1 cellular context compared by ENCODE assay signal in the genomic region with DNA sequence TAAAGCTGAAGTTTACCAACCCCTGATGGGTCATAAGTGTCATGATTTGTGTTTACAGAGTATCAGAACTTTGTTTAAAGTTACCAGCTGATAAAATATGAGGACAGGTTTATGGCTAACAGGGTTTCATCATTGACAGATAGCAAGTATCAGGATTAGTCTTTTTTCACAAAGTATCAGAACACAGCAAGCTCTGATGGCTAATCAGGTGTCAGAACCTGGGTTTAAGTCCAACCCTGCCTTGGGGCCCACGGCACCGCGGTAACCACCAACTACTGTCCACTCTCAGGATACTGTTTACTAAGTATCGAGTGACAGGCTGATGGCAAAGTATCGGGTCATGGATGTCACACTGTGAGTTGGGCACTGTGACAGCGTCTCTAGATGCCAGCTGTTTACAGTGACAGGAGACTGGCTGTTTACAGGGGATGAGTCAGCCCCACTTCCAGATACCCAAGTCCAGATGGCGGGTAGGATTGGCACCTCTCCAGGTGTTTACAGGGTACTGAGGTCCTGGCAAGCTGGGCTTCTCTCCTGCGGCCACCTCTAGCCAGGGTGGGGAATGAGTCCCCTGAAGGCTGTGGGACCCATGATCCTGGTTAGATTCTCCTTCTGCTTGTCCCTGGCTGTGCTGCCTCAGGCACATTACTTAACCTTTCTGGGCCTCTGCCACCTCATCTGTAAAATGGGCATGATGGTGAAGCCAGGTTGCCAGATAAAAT.
A peak's percentile ranks its signal among the peaks of the same experiment; 100 is the strongest.
TF ChIP-seq lines count a peak whose summit lies in the region.

No MANE protein-coding gene starts in this region.

TF ChIP-seq in liver, 16 proteins besides CTCF, POLR2A, EP300 and RAD21 (continued from another document):
- TF ChIP-seq, protein P1, sequence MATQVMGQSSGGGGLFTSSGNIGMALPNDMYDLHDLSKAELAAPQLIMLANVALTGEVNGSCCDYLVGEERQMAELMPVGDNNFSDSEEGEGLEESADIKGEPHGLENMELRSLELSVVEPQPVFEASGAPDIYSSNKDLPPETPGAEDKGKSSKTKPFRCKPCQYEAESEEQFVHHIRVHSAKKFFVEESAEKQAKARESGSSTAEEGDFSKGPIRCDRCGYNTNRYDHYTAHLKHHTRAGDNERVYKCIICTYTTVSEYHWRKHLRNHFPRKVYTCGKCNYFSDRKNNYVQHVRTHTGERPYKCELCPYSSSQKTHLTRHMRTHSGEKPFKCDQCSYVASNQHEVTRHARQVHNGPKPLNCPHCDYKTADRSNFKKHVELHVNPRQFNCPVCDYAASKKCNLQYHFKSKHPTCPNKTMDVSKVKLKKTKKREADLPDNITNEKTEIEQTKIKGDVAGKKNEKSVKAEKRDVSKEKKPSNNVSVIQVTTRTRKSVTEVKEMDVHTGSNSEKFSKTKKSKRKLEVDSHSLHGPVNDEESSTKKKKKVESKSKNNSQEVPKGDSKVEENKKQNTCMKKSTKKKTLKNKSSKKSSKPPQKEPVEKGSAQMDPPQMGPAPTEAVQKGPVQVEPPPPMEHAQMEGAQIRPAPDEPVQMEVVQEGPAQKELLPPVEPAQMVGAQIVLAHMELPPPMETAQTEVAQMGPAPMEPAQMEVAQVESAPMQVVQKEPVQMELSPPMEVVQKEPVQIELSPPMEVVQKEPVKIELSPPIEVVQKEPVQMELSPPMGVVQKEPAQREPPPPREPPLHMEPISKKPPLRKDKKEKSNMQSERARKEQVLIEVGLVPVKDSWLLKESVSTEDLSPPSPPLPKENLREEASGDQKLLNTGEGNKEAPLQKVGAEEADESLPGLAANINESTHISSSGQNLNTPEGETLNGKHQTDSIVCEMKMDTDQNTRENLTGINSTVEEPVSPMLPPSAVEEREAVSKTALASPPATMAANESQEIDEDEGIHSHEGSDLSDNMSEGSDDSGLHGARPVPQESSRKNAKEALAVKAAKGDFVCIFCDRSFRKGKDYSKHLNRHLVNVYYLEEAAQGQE (IDR thresholded peaks at IDR 0.05), result peak; percentile 62
- TF ChIP-seq FOXA1 (IDR thresholded peaks at IDR 0.05) (peak; percentile 94), JUND (IDR thresholded peaks at IDR 0.05) (peak; percentile 97 to 99), YY1 (IDR thresholded peaks at IDR 0.05) (no peak), NR2F2 (IDR thresholded peaks at IDR 0.05) (peak; percentile 49), GABPA (IDR thresholded peaks at IDR 0.05 in 1 of 2, conservative IDR thresholded peaks at IDR 0.05 in 1 of 2) (peak in 1 of 2 donors; percentile 33), HNF4G (IDR thresholded peaks at IDR 0.05) (peak; percentile 6), FOXA2 (IDR thresholded peaks at IDR 0.05) (peak; percentile 97), TAF1 (conservative IDR thresholded peaks at IDR 0.05) (no peak), RXRA (IDR thresholded peaks at IDR 0.05) (peak; percentile 71 to 90), EGR1 (IDR thresholded peaks at IDR 0.05; ENCODE audit: low read depth in 2 of 2) (no peak), SP1 (IDR thresholded peaks at IDR 0.05) (peak; percentile 86), HNF4A (conservative IDR thresholded peaks at IDR 0.05) (peak; percentile 64 to 77)
- TF ChIP-seq, protein P2, sequence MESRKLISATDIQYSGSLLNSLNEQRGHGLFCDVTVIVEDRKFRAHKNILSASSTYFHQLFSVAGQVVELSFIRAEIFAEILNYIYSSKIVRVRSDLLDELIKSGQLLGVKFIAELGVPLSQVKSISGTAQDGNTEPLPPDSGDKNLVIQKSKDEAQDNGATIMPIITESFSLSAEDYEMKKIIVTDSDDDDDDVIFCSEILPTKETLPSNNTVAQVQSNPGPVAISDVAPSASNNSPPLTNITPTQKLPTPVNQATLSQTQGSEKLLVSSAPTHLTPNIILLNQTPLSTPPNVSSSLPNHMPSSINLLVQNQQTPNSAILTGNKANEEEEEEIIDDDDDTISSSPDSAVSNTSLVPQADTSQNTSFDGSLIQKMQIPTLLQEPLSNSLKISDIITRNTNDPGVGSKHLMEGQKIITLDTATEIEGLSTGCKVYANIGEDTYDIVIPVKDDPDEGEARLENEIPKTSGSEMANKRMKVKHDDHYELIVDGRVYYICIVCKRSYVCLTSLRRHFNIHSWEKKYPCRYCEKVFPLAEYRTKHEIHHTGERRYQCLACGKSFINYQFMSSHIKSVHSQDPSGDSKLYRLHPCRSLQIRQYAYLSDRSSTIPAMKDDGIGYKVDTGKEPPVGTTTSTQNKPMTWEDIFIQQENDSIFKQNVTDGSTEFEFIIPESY (IDR thresholded peaks at IDR 0.05), result peak; percentile 35
- TF ChIP-seq, protein P3, sequence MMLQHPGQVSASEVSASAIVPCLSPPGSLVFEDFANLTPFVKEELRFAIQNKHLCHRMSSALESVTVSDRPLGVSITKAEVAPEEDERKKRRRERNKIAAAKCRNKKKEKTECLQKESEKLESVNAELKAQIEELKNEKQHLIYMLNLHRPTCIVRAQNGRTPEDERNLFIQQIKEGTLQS (IDR thresholded peaks at IDR 0.05), result peak; percentile 95
TF ChIP-seq in liver: peak in this region for 13.
